In genomic region chr9:4081549-4081895, GRCh38 we compare ENCODE assay signal across 1 cellular context.
TF ChIP-seq lines count a peak whose summit lies in the region.

No MANE protein-coding gene starts in this region.

TF ChIP-seq in HEK293, 187 proteins besides CTCF, POLR2A, EP300 and RAD21 (continued from another document):
- TF ChIP-seq ELK4 (IDR thresholded peaks at IDR 0.05; ENCODE audit: borderline replicate concordance, low read depth, low read length) (no peak), ZNF211 (tag by site-specific recombination; IDR thresholded peaks at IDR 0.05; ENCODE audit: low read depth) (no peak), ZNF639 (tag by site-specific recombination; IDR thresholded peaks at IDR 0.05) (no peak), ZBTB20 (tag by site-specific recombination; IDR thresholded peaks at IDR 0.05) (peak; percentile 27; the same call in 1 of the 2 replicates)
